In the genomic region with DNA sequence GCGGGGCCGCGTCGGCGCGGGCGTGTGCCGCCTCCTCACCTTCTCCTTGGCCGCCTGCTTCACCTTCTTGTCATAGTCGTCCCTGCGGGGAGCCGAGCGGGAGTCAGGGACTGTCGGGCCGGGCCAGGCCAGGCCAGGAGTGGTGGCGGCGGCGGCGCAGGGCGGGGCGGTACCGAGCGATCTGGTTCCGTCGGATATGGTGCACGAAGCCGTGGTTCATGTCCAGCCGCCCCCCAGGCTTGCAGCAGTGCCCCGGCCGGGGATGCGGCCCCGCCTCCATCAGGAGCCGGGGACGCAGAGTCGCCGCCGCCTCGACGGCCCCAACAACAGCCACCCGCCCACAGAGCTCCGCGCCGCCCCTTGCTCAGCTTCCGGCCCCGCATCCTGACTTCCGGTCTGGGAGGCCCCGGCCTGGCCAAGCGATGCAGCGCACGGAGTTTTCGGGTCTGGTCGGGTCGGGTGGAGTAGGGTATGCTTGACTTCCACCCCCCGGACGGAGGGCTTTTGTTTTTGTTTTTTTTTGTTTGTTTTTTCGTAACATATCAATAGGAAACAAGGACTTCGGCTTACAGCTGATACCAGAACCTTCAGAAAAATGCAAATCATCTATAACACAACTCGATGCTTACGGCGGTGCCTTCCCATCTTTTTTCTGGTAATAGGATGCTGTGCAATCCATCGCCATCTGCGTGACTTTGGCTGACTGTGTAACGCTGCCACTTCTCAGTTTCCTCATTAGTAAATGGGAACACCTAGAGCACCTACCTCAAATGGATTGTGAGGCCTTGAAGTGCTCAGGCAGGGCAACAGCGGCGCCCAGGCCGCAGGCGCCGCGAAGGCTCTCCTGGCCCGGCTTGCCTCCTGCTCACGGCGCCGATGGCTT, we compare ENCODE assay signal across 8 cellular contexts. TPM values are rescaled to one million over a fixed set of nuclear protein-coding genes. Genes with fewer than 3 reads are reported as not detected.
DNase-seq lines count a peak whose midpoint lies in the region; ATAC-seq and TF ChIP-seq lines count a peak whose summit lies in the region.

A gene with protein sequence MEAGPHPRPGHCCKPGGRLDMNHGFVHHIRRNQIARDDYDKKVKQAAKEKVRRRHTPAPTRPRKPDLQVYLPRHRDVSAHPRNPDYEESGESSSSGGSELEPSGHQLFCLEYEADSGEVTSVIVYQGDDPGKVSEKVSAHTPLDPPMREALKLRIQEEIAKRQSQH (minus strand): TSS at position 362 of the 883 bp plus-strand sequence. CDS start 82 bp downstream, at position 280.

- H3K27ac ChIP-seq in angular gyrus (ENCODE audit: low read depth, low read length) (peak within 1 kb of the TSS; percentile 92), right cardiac atrium (ENCODE audit: low read length) (peak within 1 kb of the TSS; percentile 73), uterus (peak within 1 kb of the TSS; percentile 75 to 86)

- no peaks in the 10 kb centered on the region for H3K27me3 Mint-ChIP-seq in T-helper 2 cell treated with Interferon-gamma antibody and Interleukin-4, amounts not matched to agents 5 μg/mL and 100 μg/mL, for 36 hours (ENCODE audit: low read depth)

- no peaks in the 10 kb centered on the region for H3K9me3 ChIP-seq in right cardiac atrium (ENCODE audit: control insufficient read depth, low read length)
- no peaks in the 10 kb centered on the region for H3K9me3 ChIP-seq in uterus

- intact Hi-C loops in right cardiac atrium (cut with DNase I) (no loop called here), uterus (cut with DNase I; ENCODE audit: low total_unique reads) (no loop called here)

- H3K36me3 ChIP-seq in uterus, result no peaks in the 10 kb centered on the region

- DNase-seq in NCI-H1694 (lab: John Stamatoyannopoulos, UW) (peak; percentile 72), right cardiac atrium (peak; percentile 92 to 97 (median 97)), putamen (ENCODE audit: low spot score) (peak; percentile 86), uterus (peak; percentile 87 to 89)
- peak; percentile 92 for DNase-seq in T-helper 2 cell treated with Interferon-gamma antibody and Interleukin-4, amounts not matched to agents 5 μg/mL and 100 μg/mL, for 36 hours (ENCODE audit: low spot score)

- ATAC-seq in GM18498 (IDR thresholded peaks at IDR 0.05; ENCODE audit: unreplicated experiment), result peak; percentile 77
- ATAC-seq in HG02798 (IDR thresholded peaks at IDR 0.05; ENCODE audit: poor library complexity, unreplicated experiment), result peak; percentile 79
- ATAC-seq in right cardiac atrium, result peak; percentile 88 to 89

- 8% methylated on average over 73 of the region's 73 CpGs for WGBS in right cardiac atrium

- peak within 1 kb of the TSS; percentile 89 for H3K27ac Mint-ChIP-seq in T-helper 2 cell treated with Interferon-gamma antibody and Interleukin-4, amounts not matched to agents 5 μg/mL and 100 μg/mL, for 36 hours

- H3K4me1 ChIP-seq in right cardiac atrium (ENCODE audit: control insufficient read depth, insufficient read depth, low read length) (no peaks in the 10 kb centered on the region), uterus (peaks cover 0 to 5% of the 10 kb centered on the region in 2 donors)

- H3K9me3 Mint-ChIP-seq in T-helper 2 cell treated with Interferon-gamma antibody and Interleukin-4, amounts not matched to agents 5 μg/mL and 100 μg/mL, for 36 hours, result no peaks in the 10 kb centered on the region

- H3K4me3 ChIP-seq in right cardiac atrium (ENCODE audit: low read length) (peak within 1 kb of the TSS; percentile 59), uterus (peak within 1 kb of the TSS; percentile 62 to 97)

- H3K4me3 Mint-ChIP-seq in T-helper 2 cell treated with Interferon-gamma antibody and Interleukin-4, amounts not matched to agents 5 μg/mL and 100 μg/mL, for 36 hours, result peak within 1 kb of the TSS; percentile 97

- H3K27me3 ChIP-seq in right cardiac atrium (ENCODE audit: control insufficient read depth, insufficient read depth) (no peaks in the 10 kb centered on the region), uterus (no peaks in the 10 kb centered on the region)

- peak in 1 of 2 donors; percentile 74 for TF ChIP-seq POLR2A in uterus (IDR thresholded peaks at IDR 0.05)

- TF ChIP-seq CTCF in uterus (IDR thresholded peaks at IDR 0.05), result no peak

- peaks cover 23% of the 10 kb centered on the region for H3K36me3 Mint-ChIP-seq in T-helper 2 cell treated with Interferon-gamma antibody and Interleukin-4, amounts not matched to agents 5 μg/mL and 100 μg/mL, for 36 hours (ENCODE audit: low read depth)

- H3K4me1 Mint-ChIP-seq in T-helper 2 cell treated with Interferon-gamma antibody and Interleukin-4, amounts not matched to agents 5 μg/mL and 100 μg/mL, for 36 hours (ENCODE audit: low read depth), result peaks cover 15% of the 10 kb centered on the region

RNA-seq across cellular contexts. Expression of the gene that starts here (rescaled TPM):
- total RNA-seq in right cardiac atrium (10 to 100 TPM; 25.0 to 31.9 (median 27.9) TPM), uterus (10 to 100 TPM; 19.0 to 44.8 (median 28.2) TPM)
- polyA plus RNA-seq in right cardiac atrium, result 28.1 TPM

Comparison
In these comparisons a context has a peak if more than half of its experiments do, and no peak if none do; other contexts are left out.
1. Peak in every context shown above with its lines: DNase-seq, ATAC-seq, H3K4me3 ChIP-seq and H3K27ac ChIP-seq.